In the genomic region with DNA sequence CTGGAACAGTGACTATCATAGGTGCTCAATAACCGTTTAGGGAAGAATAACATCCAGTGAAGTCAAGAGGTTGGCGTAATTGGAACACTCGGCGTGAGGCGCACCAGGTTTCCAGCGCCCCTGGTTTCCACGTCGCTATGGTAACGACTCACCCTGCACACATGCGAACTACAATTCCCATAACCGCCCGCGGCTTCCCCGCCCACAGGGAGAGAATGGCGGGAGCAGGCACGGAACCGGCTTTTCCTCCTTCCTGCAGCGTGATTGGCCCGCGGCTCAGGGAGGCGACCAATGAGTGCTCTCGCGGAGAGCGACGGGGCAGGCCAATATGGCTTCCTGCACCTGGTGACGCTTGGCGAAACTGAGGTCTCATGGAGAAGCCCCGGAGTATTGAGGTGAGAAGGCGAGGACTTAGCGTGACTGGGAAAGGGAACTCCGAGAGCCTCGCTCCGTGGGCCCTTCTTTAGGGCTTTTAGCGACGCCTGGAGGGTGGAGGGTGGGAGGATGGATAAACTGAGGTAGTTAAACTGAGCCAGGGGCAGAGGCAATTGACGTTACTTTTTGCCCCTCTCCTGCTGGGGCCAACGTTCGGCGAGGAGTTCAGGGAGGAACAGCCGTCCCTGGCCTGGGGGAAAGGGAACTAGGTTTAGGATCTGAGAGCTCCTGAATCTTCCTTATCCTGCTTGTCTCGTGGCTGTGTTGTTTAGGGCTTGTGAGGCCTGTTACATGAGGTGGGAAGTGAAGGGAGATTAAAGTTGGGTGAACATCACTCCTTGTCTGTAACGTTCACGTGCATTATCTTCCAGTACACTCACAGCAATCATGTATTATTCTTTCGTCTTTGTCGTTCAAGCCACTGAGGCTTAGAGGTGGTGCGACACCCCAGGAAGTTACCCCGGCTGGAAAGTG, we compare ENCODE assay signal across 1 cellular context.
TF ChIP-seq lines count a peak whose summit lies in the region.

L3MBTL2 (plus strand) TSS at position 321 of the 909 bp plus-strand sequence; CDS start at position 372, 51 bp downstream.

TF ChIP-seq in HepG2, 621 proteins besides CTCF, POLR2A, EP300 and RAD21 (continued from another document and continues in another):
- TF ChIP-seq ARID4A (CRISPR knock-in tag; IDR thresholded peaks at IDR 0.05; ENCODE audit: borderline replicate concordance): peak; percentile 96
- TF ChIP-seq ATF2 (CRISPR knock-in tag; IDR thresholded peaks at IDR 0.05): no peak
- TF ChIP-seq GATA4 (IDR thresholded peaks at IDR 0.05; ENCODE audit: borderline replicate concordance, low read depth): no peak
- TF ChIP-seq DPF2 (CRISPR knock-in tag; IDR thresholded peaks at IDR 0.05; ENCODE audit: borderline replicate concordance, low read depth): no peak
- no peak for TF ChIP-seq ZNF562 (CRISPR knock-in tag; IDR thresholded peaks at IDR 0.05; ENCODE audit: borderline replicate concordance)
- TF ChIP-seq ZNF496 (CRISPR knock-in tag; IDR thresholded peaks at IDR 0.05; ENCODE audit: insufficient replicate concordance): no peak
- 0 out of 2 replicates have a peak, but pooled peaks have one; percentile 50 for TF ChIP-seq CBX5 (CRISPR knock-in tag; IDR thresholded peaks at IDR 0.05; ENCODE audit: borderline replicate concordance)
- no peak for TF ChIP-seq ZNF232 (CRISPR knock-in tag; IDR thresholded peaks at IDR 0.05; ENCODE audit: borderline replicate concordance)
- TF ChIP-seq ZNF143 (CRISPR knock-in tag; IDR thresholded peaks at IDR 0.05): peak; percentile 99
- TF ChIP-seq ZNF574 (CRISPR knock-in tag; IDR thresholded peaks at IDR 0.05): peak; percentile 85
- peak; percentile 20; the same call in 1 of the 2 replicates for TF ChIP-seq MIER3 (CRISPR knock-in tag; IDR thresholded peaks at IDR 0.05; ENCODE audit: borderline replicate concordance)
- TF ChIP-seq TBX2 (CRISPR knock-in tag; IDR thresholded peaks at IDR 0.05; ENCODE audit: borderline replicate concordance): peak; percentile 36; the same call in 1 of the 2 replicates
- no peak for TF ChIP-seq ZNF629 (CRISPR knock-in tag; conservative IDR thresholded peaks at IDR 0.05)
- no peak for TF ChIP-seq ZNF740 (CRISPR knock-in tag; IDR thresholded peaks at IDR 0.05)
- no peak for TF ChIP-seq HOXD1 (CRISPR knock-in tag; IDR thresholded peaks at IDR 0.05)
- TF ChIP-seq TOE1 (CRISPR knock-in tag; IDR thresholded peaks at IDR 0.05): no peak
- no peak for TF ChIP-seq ZNF414 (CRISPR knock-in tag; IDR thresholded peaks at IDR 0.05)
- TF ChIP-seq NR2F1 (CRISPR knock-in tag; IDR thresholded peaks at IDR 0.05): no peak
- TF ChIP-seq, protein P1, sequence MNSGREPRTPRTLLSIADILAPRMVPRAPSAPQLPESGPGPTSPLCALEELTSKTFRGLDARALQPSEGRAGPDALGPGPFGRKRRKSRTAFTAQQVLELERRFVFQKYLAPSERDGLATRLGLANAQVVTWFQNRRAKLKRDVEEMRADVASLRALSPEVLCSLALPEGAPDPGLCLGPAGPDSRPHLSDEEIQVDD (CRISPR knock-in tag; IDR thresholded peaks at IDR 0.05; ENCODE audit: borderline replicate concordance): no peak
- no peak for TF ChIP-seq TCF7 (IDR thresholded peaks at IDR 0.05; ENCODE audit: low read depth)
- TF ChIP-seq POGK (CRISPR knock-in tag; conservative IDR thresholded peaks at IDR 0.05): peak; percentile 72; the same call in 1 of the 2 replicates
- TF ChIP-seq POLR2AphosphoS2 (IDR thresholded peaks at IDR 0.05; ENCODE audit: low read depth, low read length): no peak
- TF ChIP-seq GATAD2A (CRISPR knock-in tag; IDR thresholded peaks at IDR 0.05): no peak
- no peak for TF ChIP-seq ZNF276 (CRISPR knock-in tag; IDR thresholded peaks at IDR 0.05; ENCODE audit: low read depth)
- TF ChIP-seq ZSCAN29 (CRISPR knock-in tag; conservative IDR thresholded peaks at IDR 0.05): no peak
- no peak for TF ChIP-seq ZFP82 (CRISPR knock-in tag; IDR thresholded peaks at IDR 0.05; ENCODE audit: borderline replicate concordance)
- TF ChIP-seq, protein P2, sequence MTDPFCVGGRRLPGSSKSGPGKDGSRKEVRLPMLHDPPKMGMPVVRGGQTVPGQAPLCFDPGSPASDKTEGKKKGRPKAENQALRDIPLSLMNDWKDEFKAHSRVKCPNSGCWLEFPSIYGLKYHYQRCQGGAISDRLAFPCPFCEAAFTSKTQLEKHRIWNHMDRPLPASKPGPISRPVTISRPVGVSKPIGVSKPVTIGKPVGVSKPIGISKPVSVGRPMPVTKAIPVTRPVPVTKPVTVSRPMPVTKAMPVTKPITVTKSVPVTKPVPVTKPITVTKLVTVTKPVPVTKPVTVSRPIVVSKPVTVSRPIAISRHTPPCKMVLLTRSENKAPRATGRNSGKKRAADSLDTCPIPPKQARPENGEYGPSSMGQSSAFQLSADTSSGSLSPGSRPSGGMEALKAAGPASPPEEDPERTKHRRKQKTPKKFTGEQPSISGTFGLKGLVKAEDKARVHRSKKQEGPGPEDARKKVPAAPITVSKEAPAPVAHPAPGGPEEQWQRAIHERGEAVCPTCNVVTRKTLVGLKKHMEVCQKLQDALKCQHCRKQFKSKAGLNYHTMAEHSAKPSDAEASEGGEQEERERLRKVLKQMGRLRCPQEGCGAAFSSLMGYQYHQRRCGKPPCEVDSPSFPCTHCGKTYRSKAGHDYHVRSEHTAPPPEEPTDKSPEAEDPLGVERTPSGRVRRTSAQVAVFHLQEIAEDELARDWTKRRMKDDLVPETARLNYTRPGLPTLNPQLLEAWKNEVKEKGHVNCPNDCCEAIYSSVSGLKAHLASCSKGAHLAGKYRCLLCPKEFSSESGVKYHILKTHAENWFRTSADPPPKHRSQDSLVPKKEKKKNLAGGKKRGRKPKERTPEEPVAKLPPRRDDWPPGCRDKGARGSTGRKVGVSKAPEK (CRISPR knock-in tag; IDR thresholded peaks at IDR 0.05; ENCODE audit: borderline replicate concordance): no peak
- peak; percentile 32; the same call in 1 of the 2 replicates for TF ChIP-seq MNT (IDR thresholded peaks at IDR 0.05)
- TF ChIP-seq ZNF558 (CRISPR knock-in tag; IDR thresholded peaks at IDR 0.05; ENCODE audit: borderline replicate concordance): no peak; the same call in 1 of the 2 replicates
- 0 out of 2 replicates have a peak, but pooled peaks have one; percentile 31 for TF ChIP-seq POGZ (CRISPR knock-in tag; IDR thresholded peaks at IDR 0.05)
- no peak for TF ChIP-seq HNF4G (IDR thresholded peaks at IDR 0.05; ENCODE audit: borderline replicate concordance, low read depth, low read length)
- TF ChIP-seq HNF4G (CRISPR knock-in tag; IDR thresholded peaks at IDR 0.05; ENCODE audit: borderline replicate concordance, low read depth): no peak
- no peak for TF ChIP-seq CHD2 (IDR thresholded peaks at IDR 0.05; ENCODE audit: low read depth, low read length)
- no peak for TF ChIP-seq ZFYVE20 (CRISPR knock-in tag; IDR thresholded peaks at IDR 0.05; ENCODE audit: borderline replicate concordance, low read depth)
